Comparison of ENCODE assay signal across 3 cellular contexts in the genomic region with DNA sequence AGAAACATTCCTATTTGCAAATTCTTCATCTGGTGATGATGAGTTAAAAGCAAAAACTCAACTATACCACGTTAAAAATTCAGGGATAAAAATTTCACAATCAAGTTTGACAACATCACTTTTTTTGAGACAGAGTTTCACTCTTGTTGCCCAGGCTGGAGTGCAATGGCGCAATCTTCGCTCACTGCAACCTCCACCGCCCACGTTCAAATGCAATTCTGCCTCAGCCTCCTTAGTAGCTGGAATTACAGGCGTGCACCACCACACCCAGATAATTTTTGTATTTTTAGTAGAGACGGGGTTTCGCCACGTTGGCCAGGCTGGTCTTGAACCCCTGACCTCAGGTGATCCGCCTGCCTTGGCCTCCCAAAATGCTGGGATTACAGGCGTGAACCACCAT. TPM values are rescaled to one million over a fixed set of nuclear protein-coding genes. Genes with fewer than 3 reads are reported as not detected.
"Had no signal": no experiment of that assay in that cellular context is flagged by ENCODE, and none has a peak within 500 bp of the region (broad histone marks: within the 10 kb centered on the region; RNA-seq: fewer than 3 reads in every experiment).

No MANE protein-coding gene starts in this region.

RNA-seq across cellular contexts. Expression of gene PGBD5, which starts 19.4 kb away (rescaled TPM):
- total RNA-seq: NCI-H460, OCI-LY7, PC-9 had no signal
